Comparison of ENCODE assay signal across 29 cellular contexts in genomic region chr16:20957153-20957552, GRCh38.
"Had no signal": no experiment of that assay in that cellular context is flagged by ENCODE, and none has a peak within 500 bp of the region (broad histone marks: within the 10 kb centered on the region; RNA-seq: fewer than 3 reads in every experiment).

No MANE protein-coding gene starts in this region.

- H3K27me3 ChIP-seq: neural progenitor cell, pancreas, right atrium auricular region, spleen, suprapubic skin, testis, tibial artery, transverse colon, upper lobe of right lung, uterus had no signal

- H3K27ac Mint-ChIP-seq: naive thymus-derived CD8-positive, alpha-beta T cell; neural progenitor cell; stimulated activated memory B cell treated with anti-CD40 and anti-IgM and Interleukin-4, amounts not matched to agents 10 μg/mL and 1 μg/mL and 100 μg/mL, for 72 hours; type B pancreatic cell had no signal

- H3K4me3 Mint-ChIP-seq: naive thymus-derived CD8-positive, alpha-beta T cell; natural killer cell treated with Interleukin-12 subunit alpha and Interleukin-12 subunit beta and Interleukin-15 and Interleukin-18, amount 100 ng/mL, for 72 hours; neural progenitor cell; stimulated activated memory B cell treated with anti-CD40 and anti-IgM and Interleukin-4, amounts not matched to agents 10 μg/mL and 1 μg/mL and 100 μg/mL, for 72 hours; stimulated activated naive CD8-positive, alpha-beta T cell treated with anti-CD3 and anti-CD28 coated beads, Interleukin-15, amount 100 ng/mL, for 72 hours; type B pancreatic cell had no signal

- H3K4me1 Mint-ChIP-seq: neural progenitor cell; stimulated activated memory B cell treated with anti-CD40 and anti-IgM and Interleukin-4, amounts not matched to agents 10 μg/mL and 1 μg/mL and 100 μg/mL, for 72 hours; stimulated activated naive CD8-positive, alpha-beta T cell treated with anti-CD3 and anti-CD28 coated beads, Interleukin-15, amount 100 ng/mL, for 72 hours had no signal

- H3K27me3 Mint-ChIP-seq: natural killer cell treated with Interleukin-12 subunit alpha and Interleukin-12 subunit beta and Interleukin-15 and Interleukin-18, amount 100 ng/mL, for 72 hours; stimulated activated naive CD8-positive, alpha-beta T cell treated with anti-CD3 and anti-CD28 coated beads, Interleukin-15, amount 100 ng/mL, for 72 hours; type B pancreatic cell had no signal

- H3K36me3 Mint-ChIP-seq: naive thymus-derived CD8-positive, alpha-beta T cell; natural killer cell treated with Interleukin-12 subunit alpha and Interleukin-12 subunit beta and Interleukin-15 and Interleukin-18, amount 100 ng/mL, for 72 hours; neural progenitor cell; stimulated activated memory B cell treated with anti-CD40 and anti-IgM and Interleukin-4, amounts not matched to agents 10 μg/mL and 1 μg/mL and 100 μg/mL, for 72 hours; type B pancreatic cell had no signal

- H3K9me3 Mint-ChIP-seq: naive thymus-derived CD8-positive, alpha-beta T cell; natural killer cell treated with Interleukin-12 subunit alpha and Interleukin-12 subunit beta and Interleukin-15 and Interleukin-18, amount 100 ng/mL, for 72 hours; neural progenitor cell; stimulated activated memory B cell treated with anti-CD40 and anti-IgM and Interleukin-4, amounts not matched to agents 10 μg/mL and 1 μg/mL and 100 μg/mL, for 72 hours; stimulated activated naive CD8-positive, alpha-beta T cell treated with anti-CD3 and anti-CD28 coated beads, Interleukin-15, amount 100 ng/mL, for 72 hours; type B pancreatic cell had no signal

- H3K4me3 ChIP-seq: neural progenitor cell, pancreas, prostate gland, right atrium auricular region, skin epidermis, smooth muscle cell, spleen, suprapubic skin, testis, tibial artery, transverse colon, upper lobe of right lung, uterus had no signal

- H3K27ac ChIP-seq: neural progenitor cell, pancreas, prostate gland, right atrium auricular region, skin epidermis, spleen, suprapubic skin, testis, tibial artery, transverse colon, upper lobe of right lung, uterus had no signal

- H3K4me1 ChIP-seq: neural progenitor cell, pancreas, prostate gland, right atrium auricular region, spleen, suprapubic skin, testis, transverse colon, upper lobe of right lung, uterus had no signal

- ATAC-seq: naive thymus-derived CD8-positive, alpha-beta T cell; natural killer cell treated with Interleukin-12 subunit alpha and Interleukin-12 subunit beta and Interleukin-15 and Interleukin-18, amount 100 ng/mL, for 72 hours; pancreas; sciatic nerve; stimulated activated memory B cell treated with anti-CD40 and anti-IgM and Interleukin-4, amounts not matched to agents 10 μg/mL and 1 μg/mL and 100 μg/mL, for 72 hours; stimulated activated naive CD8-positive, alpha-beta T cell treated with anti-CD3 and anti-CD28 coated beads, Interleukin-15, amount 100 ng/mL, for 72 hours; stimulated activated naive CD8-positive, alpha-beta T cell treated with anti-CD3 and anti-CD28 coated beads, Interleukin-15, Interleukin-2, amounts not matched to agents 100 U/mL and 50 U/mL, for 24 hours; upper lobe of right lung had no signal

- H3K36me3 ChIP-seq: neural progenitor cell, pancreas, prostate gland, right atrium auricular region, spleen, suprapubic skin, tibial artery, transverse colon, upper lobe of right lung, uterus had no signal

- DNase-seq: naive thymus-derived CD8-positive, alpha-beta T cell; occipital lobe; pancreas; retina; stimulated activated CD4-positive, alpha-beta T cell treated with anti-CD3 and anti-CD28 coated beads, Interleukin-12 subunit alpha, Interleukin-12 subunit beta, amount 100 ng/mL, for 4 hours; stimulated activated CD4-positive, alpha-beta T cell treated with anti-CD3 and anti-CD28 coated beads, Interleukin-1b, Interleukin-23, amount 100 ng/mL, for 48 hours; stimulated activated CD4-positive, alpha-beta T cell treated with anti-CD3 and anti-CD28 coated beads, Interleukin-4, amount 100 ng/mL, for 1 hour; stimulated activated CD4-positive, alpha-beta T cell treated with anti-CD3 and anti-CD28 coated beads, Interleukin-4, amount 100 ng/mL, for 4 hours; stimulated activated CD8-positive, alpha-beta memory T cell treated with anti-CD3 and anti-CD28 coated beads, Interleukin-4, amount 100 ng/mL, for 48 hours; stimulated activated naive CD4-positive, alpha-beta T cell; stimulated activated naive CD8-positive, alpha-beta T cell treated with anti-CD3 and anti-CD28 coated beads, Interleukin-15, amount 100 ng/mL, for 72 hours; stimulated activated naive CD8-positive, alpha-beta T cell treated with anti-CD3 and anti-CD28 coated beads, Interleukin-15, Interleukin-2, amounts not matched to agents 100 U/mL and 50 U/mL, for 24 hours; substantia nigra; testis; tibial artery; transverse colon; upper lobe of right lung; uterus had no signal

- H3K9me3 ChIP-seq: pancreas, prostate gland, right atrium auricular region, spleen, suprapubic skin, testis, tibial artery, transverse colon, upper lobe of right lung, uterus had no signal

- FAIRE-seq: pancreas had no signal
